11 cellular contexts compared by ENCODE assay signal in the genomic region with DNA sequence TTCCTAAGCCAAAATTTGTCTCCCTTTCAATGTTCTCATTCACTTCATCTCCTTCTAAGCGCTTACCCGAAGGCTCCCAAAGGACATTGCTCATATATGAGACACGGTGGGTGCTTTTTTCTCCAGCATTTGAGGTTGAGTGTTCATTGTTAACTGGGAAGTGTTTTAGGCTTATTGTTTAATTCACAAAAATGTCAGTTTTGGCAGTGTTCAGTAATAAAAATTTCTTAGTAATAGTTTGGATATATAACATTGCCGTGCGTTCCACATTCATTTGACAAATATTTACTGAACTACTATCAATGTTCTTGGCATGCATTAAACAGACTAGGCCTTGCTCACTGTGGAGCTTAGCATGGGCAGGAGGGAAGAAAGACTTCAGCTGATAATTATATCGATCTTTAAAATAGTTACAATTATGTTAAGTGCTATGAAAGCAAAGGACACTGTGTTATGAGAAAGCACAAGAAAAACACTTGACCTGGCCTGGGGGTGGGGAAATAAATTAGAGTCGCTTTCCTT.
"Had no signal": no experiment of that assay in that cellular context is flagged by ENCODE, and none has a peak within 500 bp of the region (broad histone marks: within the 10 kb centered on the region; RNA-seq: fewer than 3 reads in every experiment).

No MANE protein-coding gene starts in this region.

- H3K27ac ChIP-seq: gastrocnemius medialis, heart right ventricle, skin epidermis, thyroid gland, uterus had no signal

- H3K9me3 ChIP-seq: gastrocnemius medialis, thyroid gland, uterus had no signal

- H3K4me3 ChIP-seq: gastrocnemius medialis, heart right ventricle, skin epidermis, thyroid gland, uterus had no signal

- DNase-seq: activated CD4-positive, alpha-beta T cell treated with anti-CD3 and anti-CD28 coated beads, Interleukin-2, amount 50 U/mL, for 1 hour; effector memory CD4-positive, alpha-beta T cell; gastrocnemius medialis; heart right ventricle; naive thymus-derived CD4-positive, alpha-beta T cell; posterior cingulate gyrus; thyroid gland; uterus had no signal

- H3K36me3 ChIP-seq: gastrocnemius medialis, heart right ventricle, thyroid gland, uterus had no signal

- ATAC-seq: gastrocnemius medialis; heart right ventricle; naive thymus-derived CD4-positive, alpha-beta T cell; stimulated activated effector memory CD8-positive, alpha-beta T cell treated with anti-CD3 and anti-CD28 coated beads, Interleukin-12 subunit alpha, Interleukin-12 subunit beta, amount 100 ng/mL, for 72 hours had no signal

- H3K27me3 ChIP-seq: gastrocnemius medialis, thyroid gland, uterus had no signal

- FAIRE-seq: islet of Langerhans had no signal

- H3K4me1 ChIP-seq: gastrocnemius medialis, heart right ventricle, thyroid gland, uterus had no signal
